In genomic region chr19:7868326-7868670, GRCh38 we compare ENCODE assay signal across 1 cellular context.
TF ChIP-seq lines count a peak whose summit lies in the region.

No MANE protein-coding gene starts in this region.

TF ChIP-seq in GM12878, 131 proteins besides CTCF, POLR2A, EP300 and RAD21:
- no peak for TF ChIP-seq CREB1 (IDR thresholded peaks at IDR 0.05; ENCODE audit: low read depth)
- TF ChIP-seq, protein P1, sequence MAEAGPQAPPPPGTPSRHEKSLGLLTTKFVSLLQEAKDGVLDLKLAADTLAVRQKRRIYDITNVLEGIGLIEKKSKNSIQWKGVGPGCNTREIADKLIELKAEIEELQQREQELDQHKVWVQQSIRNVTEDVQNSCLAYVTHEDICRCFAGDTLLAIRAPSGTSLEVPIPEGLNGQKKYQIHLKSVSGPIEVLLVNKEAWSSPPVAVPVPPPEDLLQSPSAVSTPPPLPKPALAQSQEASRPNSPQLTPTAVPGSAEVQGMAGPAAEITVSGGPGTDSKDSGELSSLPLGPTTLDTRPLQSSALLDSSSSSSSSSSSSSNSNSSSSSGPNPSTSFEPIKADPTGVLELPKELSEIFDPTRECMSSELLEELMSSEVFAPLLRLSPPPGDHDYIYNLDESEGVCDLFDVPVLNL (IDR thresholded peaks at IDR 0.05; ENCODE audit: low read depth, low read length), result no peak
- TF ChIP-seq, protein P2, sequence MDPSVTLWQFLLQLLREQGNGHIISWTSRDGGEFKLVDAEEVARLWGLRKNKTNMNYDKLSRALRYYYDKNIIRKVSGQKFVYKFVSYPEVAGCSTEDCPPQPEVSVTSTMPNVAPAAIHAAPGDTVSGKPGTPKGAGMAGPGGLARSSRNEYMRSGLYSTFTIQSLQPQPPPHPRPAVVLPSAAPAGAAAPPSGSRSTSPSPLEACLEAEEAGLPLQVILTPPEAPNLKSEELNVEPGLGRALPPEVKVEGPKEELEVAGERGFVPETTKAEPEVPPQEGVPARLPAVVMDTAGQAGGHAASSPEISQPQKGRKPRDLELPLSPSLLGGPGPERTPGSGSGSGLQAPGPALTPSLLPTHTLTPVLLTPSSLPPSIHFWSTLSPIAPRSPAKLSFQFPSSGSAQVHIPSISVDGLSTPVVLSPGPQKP (IDR thresholded peaks at IDR 0.05; ENCODE audit: low read depth, low read length), result no peak
- TF ChIP-seq ZNF207 (IDR thresholded peaks at IDR 0.05; ENCODE audit: borderline replicate concordance), result no peak
- no peak for TF ChIP-seq NFXL1 (IDR thresholded peaks at IDR 0.05; ENCODE audit: borderline replicate concordance)
- no peak for TF ChIP-seq POLR2AphosphoS2 (IDR thresholded peaks at IDR 0.05; ENCODE audit: low read depth, low read length)
- no peak for TF ChIP-seq SMC3 (IDR thresholded peaks at IDR 0.05; ENCODE audit: borderline replicate concordance, low read length)
- no peak for TF ChIP-seq RBBP5 (conservative IDR thresholded peaks at IDR 0.05)
- TF ChIP-seq ZBTB4 (CRISPR knock-in tag; IDR thresholded peaks at IDR 0.05), result no peak
